Comparison of ENCODE assay signal across 9 cellular contexts in the genomic region with DNA sequence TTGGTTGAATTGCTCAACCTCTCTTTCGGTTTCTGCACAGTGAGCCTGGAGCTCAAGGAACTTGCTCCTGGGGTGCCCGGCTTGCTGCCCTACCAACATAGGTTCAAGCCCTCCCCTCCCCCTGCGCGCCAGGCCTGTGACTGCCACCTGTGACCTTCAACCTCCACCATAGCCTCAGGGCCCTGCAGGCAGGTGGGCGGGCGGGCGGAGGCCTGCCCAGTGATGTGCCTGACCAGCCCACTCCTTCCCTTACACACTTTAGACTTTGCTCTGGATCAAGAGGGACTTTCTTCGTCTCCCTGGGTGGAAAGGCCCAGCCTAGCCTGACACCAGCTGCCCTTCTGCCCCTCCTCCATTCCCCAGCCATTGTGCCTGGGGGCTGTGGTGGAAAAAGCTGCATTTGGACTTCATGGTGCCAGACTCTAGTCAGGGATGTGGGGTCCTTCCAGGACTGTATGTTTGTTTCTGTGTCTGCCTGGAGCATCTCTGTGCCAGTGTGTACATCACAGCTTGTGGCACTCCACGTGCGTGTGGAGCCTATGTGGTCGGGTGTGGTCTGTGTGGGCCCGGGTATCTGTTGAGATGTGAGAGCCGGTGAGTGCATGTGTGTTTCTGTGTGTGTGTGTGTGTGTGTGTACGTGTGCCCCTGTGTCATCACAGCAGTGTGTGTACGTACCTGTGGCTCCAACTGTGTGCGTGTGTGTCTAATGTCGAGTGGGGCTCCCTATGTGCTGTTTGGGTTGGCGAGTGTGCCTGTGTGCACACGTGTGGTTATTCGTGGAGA. TPM values are rescaled to one million over a fixed set of nuclear protein-coding genes. Genes with fewer than 3 reads are reported as not detected.
DNase-seq lines count a peak whose midpoint lies in the region; ATAC-seq and TF ChIP-seq lines count a peak whose summit lies in the region.
"Had no signal": no experiment of that assay in that cellular context is flagged by ENCODE, and none has a peak within 500 bp of the region (broad histone marks: within the 10 kb centered on the region; RNA-seq: fewer than 3 reads in every experiment).

No MANE protein-coding gene starts in this region.

- in situ Hi-C loops in GM13976 (cut with MboI; ENCODE audit: low sequenced_read_pairs, unreplicated experiment) = no loop called here

- CTCF ChIA-PET in activated B cell treated with CpG ODN at 0.5 μM for 24 hours (lab: Charles Lee) = interaction anchor here (1.1 to 1.5 kb wide), 3 partner anchors 10 to 36 kb away, joined by 4 to 9 read pairs (median 7); partner anchors contain the start of gene PRKCD

- no peak for TF ChIP-seq POLR2A in erythroblast (IDR thresholded peaks at IDR 0.05; ENCODE audit: low read length)

- POLR2A ChIA-PET in activated B cell treated with CpG ODN at 0.5 μM for 24 hours (lab: Charles Lee) = interaction anchor here (0.5 to 11.8 kb wide), 7 partner anchors 10 to 84 kb away, joined by 3 to 105 read pairs (median 4); partner anchors contain the start of gene PRKCD

- no peaks in the 10 kb centered on the region for H3K27me3 Mint-ChIP-seq in activated B cell treated with CpG ODN at 0.5 μM for 24 hours
- peaks cover 4% of the 10 kb centered on the region for H3K27me3 Mint-ChIP-seq in nephron (ENCODE audit: low read depth)
- H3K27me3 Mint-ChIP-seq: T-cell had no signal

- intact Hi-C loops in activated B cell treated with CpG ODN at 0.5 μM for 24 hours (cut with micrococcal nuclease) = loop anchor here (1.0 kb wide), 2 partner anchors 8 to 10 kb away; no protein-coding TSS in a partner anchor

- DNase-seq in GM13976 (ENCODE audit: low spot score) = peak; percentile 79
- no peak for DNase-seq in activated B cell treated with CpG ODN at 0.5 μM for 24 hours
- no peak for DNase-seq in NCI-H2171 treated with DMSO at 0.1 percent for 48 hours (lab: John Stamatoyannopoulos, UW)
- no peak for DNase-seq in NCI-H69 (lab: John Stamatoyannopoulos, UW)
- DNase-seq in erythroblast (lab: John Stamatoyannopoulos, UW) = no peak
- no peak for DNase-seq in NCI-H524 treated with DMSO at 0.1 percent for 48 hours (lab: John Stamatoyannopoulos, UW)

- H3K4me3 Mint-ChIP-seq in activated B cell treated with CpG ODN at 0.5 μM for 24 hours = peak overlapping the region; percentile 56
- no peak overlapping the region for H3K4me3 Mint-ChIP-seq in nephron
- H3K4me3 Mint-ChIP-seq: T-cell had no signal

- H3K9me3 Mint-ChIP-seq in activated B cell treated with CpG ODN at 0.5 μM for 24 hours (no peaks in the 10 kb centered on the region), nephron (no peaks in the 10 kb centered on the region)
- H3K9me3 Mint-ChIP-seq: T-cell had no signal

- ATAC-seq in HG02759 (IDR thresholded peaks at IDR 0.05; ENCODE audit: unreplicated experiment) (peak; percentile 47), activated B cell treated with CpG ODN at 0.5 μM for 24 hours (ENCODE audit: low read depth) (peak; percentile 50)
- ATAC-seq: T-cell had no signal

- H3K27ac Mint-ChIP-seq in activated B cell treated with CpG ODN at 0.5 μM for 24 hours = peak overlapping the region; percentile 66
- peak overlapping the region; percentile 13 to 46 (median 34) for H3K27ac Mint-ChIP-seq in nephron

- H3K4me1 Mint-ChIP-seq in activated B cell treated with CpG ODN at 0.5 μM for 24 hours = peaks cover 96% of the 10 kb centered on the region
- H3K4me1 Mint-ChIP-seq in nephron = peaks cover 28% of the 10 kb centered on the region

- H3K36me3 Mint-ChIP-seq in activated B cell treated with CpG ODN at 0.5 μM for 24 hours (ENCODE audit: low read depth) = peaks cover 35% of the 10 kb centered on the region
- H3K36me3 Mint-ChIP-seq in nephron (ENCODE audit: low read depth) = peaks cover 4% of the 10 kb centered on the region

- TF ChIP-seq CTCF in GM13976 (IDR thresholded peaks at IDR 0.05; ENCODE audit: borderline replicate concordance, control extremely low read depth, extremely low read depth, insufficient read depth, missing control alignments) (no peak), activated B cell treated with CpG ODN at 0.5 μM for 24 hours (IDR thresholded peaks at IDR 0.05) (no peak), nephron (IDR thresholded peaks at IDR 0.05; ENCODE audit: unreplicated experiment in 3 of 3) (no peak)

RNA-seq across cellular contexts. Expression of gene PRKCD, which starts 9.5 kb away (rescaled TPM):
- 60.4 and 63.9 TPM in 2 replicates for total RNA-seq in activated B cell treated with CpG ODN at 0.5 μM for 24 hours

RNA-seq across cellular contexts. Expression of gene RFT1, which starts 40.3 kb away (rescaled TPM):
- total RNA-seq in activated B cell treated with CpG ODN at 0.5 μM for 24 hours = 23.6 TPM in 2 replicates
